ENCODE assay signal across 14 cellular contexts in the genomic region with DNA sequence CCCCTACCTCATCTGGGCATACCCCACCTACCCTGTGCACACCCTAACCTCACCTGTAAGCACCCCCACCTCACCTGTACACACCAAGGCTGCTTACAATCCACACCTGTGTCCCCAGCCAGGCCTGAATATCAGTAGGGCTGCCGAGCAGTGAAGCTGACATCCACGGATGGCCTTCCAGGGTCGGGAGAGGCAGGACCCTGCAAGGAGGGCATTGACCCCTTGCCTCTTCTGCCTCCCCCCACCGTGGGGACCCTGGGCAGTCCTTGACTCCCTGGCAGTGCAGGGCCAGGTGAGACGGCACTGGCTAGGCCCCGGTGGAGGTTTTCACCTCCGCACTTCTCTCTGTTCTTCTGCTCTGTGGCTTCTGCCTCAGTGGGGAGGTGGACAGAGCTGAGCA. TPM values are rescaled to one million over a fixed set of nuclear protein-coding genes. Genes with fewer than 3 reads are reported as not detected.
DNase-seq lines count a peak whose midpoint lies in the region; ATAC-seq and TF ChIP-seq lines count a peak whose summit lies in the region.
"Had no signal": no experiment of that assay in that cellular context is flagged by ENCODE, and none has a peak within 500 bp of the region (broad histone marks: within the 10 kb centered on the region; RNA-seq: fewer than 3 reads in every experiment).

No MANE protein-coding gene starts in this region.

- POLR2A ChIA-PET in WTC11 (lab: Charles Lee): no interaction called here

- ATAC-seq in WTC11 (no peak), GM19395 (IDR thresholded peaks at IDR 0.05; ENCODE audit: unreplicated experiment) (no peak)

- H3K4me3 Mint-ChIP-seq in WTC11: no peak overlapping the region
- H3K4me3 Mint-ChIP-seq in neural progenitor cell: no peak overlapping the region
- no peak overlapping the region for H3K4me3 Mint-ChIP-seq in osteocyte (ENCODE audit: unreplicated experiment)
- H3K4me3 Mint-ChIP-seq: CD4-positive, CD25-positive, alpha-beta regulatory T cell had no signal

- H2AFZ ChIP-seq in neural progenitor cell (replicated peaks): no peak overlapping the region
- H2AFZ ChIP-seq: GM23248 had no signal

- no peaks in the 10 kb centered on the region for H3K27me3 ChIP-seq in BLaER1 treated with 17β-estradiol and CSF1 and Interleukin-3, amounts not matched to agents 10 nM and 100 nM
- no peaks in the 10 kb centered on the region for H3K27me3 ChIP-seq in H7 (ENCODE audit: control insufficient read depth, insufficient read depth, low read length)
- peaks cover 4% of the 10 kb centered on the region for H3K27me3 ChIP-seq in neural progenitor cell

- no peaks in the 10 kb centered on the region; a peak in 1 of 22 replicates for H4K20me1 ChIP-seq in BLaER1 treated with 17β-estradiol and CSF1 and Interleukin-3, amounts not matched to agents 10 nM and 100 nM
- no peaks in the 10 kb centered on the region for H4K20me1 ChIP-seq in neural progenitor cell (ENCODE audit: low read depth)

- peak overlapping the region in 1 of 11 experiments; percentile 11; a peak in 1 of 22 replicates for H3K9ac ChIP-seq in BLaER1 treated with 17β-estradiol and CSF1 and Interleukin-3, amounts not matched to agents 10 nM and 100 nM
- H3K9ac ChIP-seq in neural progenitor cell: no peak overlapping the region
- H3K9ac ChIP-seq: GM23248 had no signal

- no peak overlapping the region for H3K4me3 ChIP-seq in BLaER1 treated with 17β-estradiol and CSF1 and Interleukin-3, amounts not matched to agents 10 nM and 100 nM
- H3K4me3 ChIP-seq in H7 (ENCODE audit: insufficient read depth, low read depth, low read length) (no peak overlapping the region), neural progenitor cell (no peak overlapping the region)
- H3K4me3 ChIP-seq: A549, GM23248, HAP-1 had no signal

- no peak overlapping the region for H3K27ac ChIP-seq in BLaER1 treated with 17β-estradiol and CSF1 and Interleukin-3, amounts not matched to agents 10 nM and 100 nM
- no peak overlapping the region for H3K27ac ChIP-seq in neural progenitor cell
- H3K27ac ChIP-seq: A549, GM23248 had no signal

- H3K36me3 ChIP-seq in BLaER1 treated with 17β-estradiol and CSF1 and Interleukin-3, amounts not matched to agents 10 nM and 100 nM: no peaks in the 10 kb centered on the region
- no peaks in the 10 kb centered on the region for H3K36me3 ChIP-seq in H7 (replicated peaks; ENCODE audit: control insufficient read depth, insufficient read depth, low read length)
- no peaks in the 10 kb centered on the region for H3K36me3 ChIP-seq in neural progenitor cell
- H3K36me3 ChIP-seq: HAP-1 had no signal

- peaks cover 7% of the 10 kb centered on the region for H3K36me3 Mint-ChIP-seq in WTC11
- no peaks in the 10 kb centered on the region for H3K36me3 Mint-ChIP-seq in neural progenitor cell
- H3K36me3 Mint-ChIP-seq in osteocyte (ENCODE audit: unreplicated experiment): peaks cover 2% of the 10 kb centered on the region
- H3K36me3 Mint-ChIP-seq: CD4-positive, CD25-positive, alpha-beta regulatory T cell had no signal

- H3K4me1 ChIP-seq in BLaER1 treated with 17β-estradiol and CSF1 and Interleukin-3, amounts not matched to agents 10 nM and 100 nM: peaks cover 12 to 26% (median 20%) of the 10 kb centered on the region in 10 experiments
- no peaks in the 10 kb centered on the region for H3K4me1 ChIP-seq in neural progenitor cell
- H3K4me1 ChIP-seq: A549, HAP-1 had no signal

- H3K4me2 ChIP-seq in BLaER1 treated with 17β-estradiol and CSF1 and Interleukin-3, amounts not matched to agents 10 nM and 100 nM: peak overlapping the region in 10 of 11 experiments; percentile 3 to 61 (median 52); a peak in 18 of 22 replicates
- H3K4me2 ChIP-seq in neural progenitor cell: no peak overlapping the region
- H3K4me2 ChIP-seq: A549 had no signal

- H3K27ac Mint-ChIP-seq in WTC11 (no peak overlapping the region), neural progenitor cell (peak overlapping the region; percentile 17), osteocyte (ENCODE audit: unreplicated experiment) (no peak overlapping the region)
- H3K27ac Mint-ChIP-seq: CD4-positive, CD25-positive, alpha-beta regulatory T cell had no signal

- H3K9me3 ChIP-seq in BLaER1 treated with 17β-estradiol and CSF1 and Interleukin-3, amounts not matched to agents 10 nM and 100 nM (replicated peaks in 1 of 11): peaks cover 47 to 57% (median 52%) of the 10 kb centered on the region in 11 experiments
- peaks cover 9% of the 10 kb centered on the region for H3K9me3 ChIP-seq in neural progenitor cell (ENCODE audit: low read depth)

- H3K9me3 Mint-ChIP-seq in WTC11 (peaks cover 38% of the 10 kb centered on the region), neural progenitor cell (peaks cover 24% of the 10 kb centered on the region), osteocyte (ENCODE audit: unreplicated experiment) (peaks cover 17% of the 10 kb centered on the region)

- H3K4me1 Mint-ChIP-seq in WTC11 (peaks cover 3% of the 10 kb centered on the region; the same call in 1 of the 2 replicates), neural progenitor cell (no peaks in the 10 kb centered on the region), osteocyte (ENCODE audit: unreplicated experiment) (no peaks in the 10 kb centered on the region)
- H3K4me1 Mint-ChIP-seq: CD4-positive, CD25-positive, alpha-beta regulatory T cell had no signal

- CTCF ChIA-PET in WTC11 (lab: Charles Lee): no interaction called here

- no peaks in the 10 kb centered on the region for H3F3A ChIP-seq in neural progenitor cell (ENCODE audit: low read depth)

- TF ChIP-seq CTCF in WTC11 (IDR thresholded peaks at IDR 0.05) (no peak), neural progenitor cell (IDR thresholded peaks at IDR 0.05) (no peak), osteocyte (IDR thresholded peaks at IDR 0.05) (no peak)

- H3K27me3 Mint-ChIP-seq in WTC11 (ENCODE audit: low read depth): peaks cover 5% of the 10 kb centered on the region; the same call in 1 of the 2 replicates
- peaks cover 11% of the 10 kb centered on the region for H3K27me3 Mint-ChIP-seq in neural progenitor cell (ENCODE audit: insufficient read depth, low read depth)
- peaks cover 15% of the 10 kb centered on the region for H3K27me3 Mint-ChIP-seq in osteocyte (ENCODE audit: unreplicated experiment)

- H3K79me2 ChIP-seq in neural progenitor cell (ENCODE audit: low read depth): no peaks in the 10 kb centered on the region

- peak; percentile 42 for DNase-seq in H7
- peak; percentile 4 for DNase-seq in WTC11 (ENCODE audit: low spot score)
- DNase-seq in neural progenitor cell (ENCODE audit: low spot score): no peak
- DNase-seq in iPS-NIHi11 (ENCODE audit: low spot score): no peak
- no peak for DNase-seq in osteocyte (ENCODE audit: extremely low spot score, unreplicated experiment)
- DNase-seq in occipital lobe (lab: John Stamatoyannopoulos, UW): no peak
- DNase-seq: CD4-positive, CD25-positive, alpha-beta regulatory T cell; DMS53; GF-D8; GM23248 had no signal

TF ChIP-seq in WTC11, 78 proteins besides CTCF, POLR2A, EP300 and RAD21 (continues in another document):
- TF ChIP-seq NR1H2 (CRISPR knock-in tag; IDR thresholded peaks at IDR 0.05) (no peak), ELF4 (CRISPR knock-in tag; IDR thresholded peaks at IDR 0.05; ENCODE audit: low read depth) (no peak), NR3C1 (CRISPR knock-in tag; conservative IDR thresholded peaks at IDR 0.05; ENCODE audit: low read depth) (no peak)
- TF ChIP-seq, protein P1, sequence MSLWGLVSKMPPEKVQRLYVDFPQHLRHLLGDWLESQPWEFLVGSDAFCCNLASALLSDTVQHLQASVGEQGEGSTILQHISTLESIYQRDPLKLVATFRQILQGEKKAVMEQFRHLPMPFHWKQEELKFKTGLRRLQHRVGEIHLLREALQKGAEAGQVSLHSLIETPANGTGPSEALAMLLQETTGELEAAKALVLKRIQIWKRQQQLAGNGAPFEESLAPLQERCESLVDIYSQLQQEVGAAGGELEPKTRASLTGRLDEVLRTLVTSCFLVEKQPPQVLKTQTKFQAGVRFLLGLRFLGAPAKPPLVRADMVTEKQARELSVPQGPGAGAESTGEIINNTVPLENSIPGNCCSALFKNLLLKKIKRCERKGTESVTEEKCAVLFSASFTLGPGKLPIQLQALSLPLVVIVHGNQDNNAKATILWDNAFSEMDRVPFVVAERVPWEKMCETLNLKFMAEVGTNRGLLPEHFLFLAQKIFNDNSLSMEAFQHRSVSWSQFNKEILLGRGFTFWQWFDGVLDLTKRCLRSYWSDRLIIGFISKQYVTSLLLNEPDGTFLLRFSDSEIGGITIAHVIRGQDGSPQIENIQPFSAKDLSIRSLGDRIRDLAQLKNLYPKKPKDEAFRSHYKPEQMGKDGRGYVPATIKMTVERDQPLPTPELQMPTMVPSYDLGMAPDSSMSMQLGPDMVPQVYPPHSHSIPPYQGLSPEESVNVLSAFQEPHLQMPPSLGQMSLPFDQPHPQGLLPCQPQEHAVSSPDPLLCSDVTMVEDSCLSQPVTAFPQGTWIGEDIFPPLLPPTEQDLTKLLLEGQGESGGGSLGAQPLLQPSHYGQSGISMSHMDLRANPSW (CRISPR knock-in tag; conservative IDR thresholded peaks at IDR 0.05; ENCODE audit: low read depth): no peak
- TF ChIP-seq, protein P2, sequence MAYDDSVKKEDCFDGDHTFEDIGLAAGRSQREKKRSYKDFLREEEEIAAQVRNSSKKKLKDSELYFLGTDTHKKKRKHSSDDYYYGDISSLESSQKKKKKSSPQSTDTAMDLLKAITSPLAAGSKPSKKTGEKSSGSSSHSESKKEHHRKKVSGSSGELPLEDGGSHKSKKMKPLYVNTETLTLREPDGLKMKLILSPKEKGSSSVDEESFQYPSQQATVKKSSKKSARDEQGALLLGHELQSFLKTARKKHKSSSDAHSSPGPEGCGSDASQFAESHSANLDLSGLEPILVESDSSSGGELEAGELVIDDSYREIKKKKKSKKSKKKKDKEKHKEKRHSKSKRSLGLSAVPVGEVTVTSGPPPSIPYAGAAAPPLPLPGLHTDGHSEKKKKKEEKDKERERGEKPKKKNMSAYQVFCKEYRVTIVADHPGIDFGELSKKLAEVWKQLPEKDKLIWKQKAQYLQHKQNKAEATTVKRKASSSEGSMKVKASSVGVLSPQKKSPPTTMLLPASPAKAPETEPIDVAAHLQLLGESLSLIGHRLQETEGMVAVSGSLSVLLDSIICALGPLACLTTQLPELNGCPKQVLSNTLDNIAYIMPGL (CRISPR knock-in tag; IDR thresholded peaks at IDR 0.05): no peak
- TF ChIP-seq, protein P3, sequence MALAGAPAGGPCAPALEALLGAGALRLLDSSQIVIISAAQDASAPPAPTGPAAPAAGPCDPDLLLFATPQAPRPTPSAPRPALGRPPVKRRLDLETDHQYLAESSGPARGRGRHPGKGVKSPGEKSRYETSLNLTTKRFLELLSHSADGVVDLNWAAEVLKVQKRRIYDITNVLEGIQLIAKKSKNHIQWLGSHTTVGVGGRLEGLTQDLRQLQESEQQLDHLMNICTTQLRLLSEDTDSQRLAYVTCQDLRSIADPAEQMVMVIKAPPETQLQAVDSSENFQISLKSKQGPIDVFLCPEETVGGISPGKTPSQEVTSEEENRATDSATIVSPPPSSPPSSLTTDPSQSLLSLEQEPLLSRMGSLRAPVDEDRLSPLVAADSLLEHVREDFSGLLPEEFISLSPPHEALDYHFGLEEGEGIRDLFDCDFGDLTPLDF (CRISPR knock-in tag; IDR thresholded peaks at IDR 0.05): no peak

RNA-seq across cellular contexts. Expression of a gene that starts 37.6 kb away (rescaled TPM):
- 16.0 and 19.9 TPM in 2 replicates for total RNA-seq in H7 (2014; rRNA removed; shearing (Covaris generic))
- total RNA-seq in WTC11 (2021) (4.1 to 4.6 TPM (median 4.4 TPM) in 3 replicates), neural progenitor cell (ENCODE audit: low replicate concordance) (2.2 and 13.6 TPM in 2 replicates), osteocyte (0.62 and 0.73 TPM in 2 replicates), occipital lobe (9.5 TPM)
- total RNA-seq: CD4-positive, CD25-positive, alpha-beta regulatory T cell had no signal

Comparison
In these comparisons a context has a peak if more than half of its experiments do, and no peak if none do; other contexts are left out.
1. DNase-seq: peak in H7 (single experiment) and WTC11 (single experiment); none in neural progenitor cell (single experiment), iPS-NIHi11 (single experiment), osteocyte (single experiment) and occipital lobe (single experiment).